In genomic region chr7:132318338-132319318, GRCh38 we compare ENCODE assay signal across 8 cellular contexts.
DNase-seq lines count a peak whose midpoint lies in the region; ATAC-seq, FAIRE-seq and TF ChIP-seq lines count a peak whose summit lies in the region.

No MANE protein-coding gene starts in this region.

- H3K27me3 Mint-ChIP-seq in MCF 10A (ENCODE audit: insufficient read depth, unreplicated experiment) = peaks cover 41% of the 10 kb centered on the region

- H3K36me3 Mint-ChIP-seq in MCF 10A (ENCODE audit: insufficient read depth, unreplicated experiment) = no peaks in the 10 kb centered on the region

- DNase-seq in A549 (ENCODE audit: low read depth in 1 of 2, low spot score in 1 of 2) (peak; percentile 85 to 93), NCI-H2196 treated with DMSO at 0.1 percent for 48 hours (lab: John Stamatoyannopoulos, UW; ENCODE audit: unreplicated experiment) (peak; percentile 65), MCF 10A (ENCODE audit: unreplicated experiment) (peak; percentile 79), iPS-NIHi11 (ENCODE audit: low spot score) (peak; percentile 100)
- peak; percentile 48 to 73 (median 70) for DNase-seq in stimulated activated CD4-positive, alpha-beta T cell treated with anti-CD3 and anti-CD28 coated beads, Interleukin-12 subunit alpha, Interleukin-12 subunit beta, amount 100 ng/mL, for 48 hours (ENCODE audit: low read depth in 2 of 3, low spot score in 1 of 3)

- no peak overlapping the region for H3K27ac ChIP-seq in A549
- peak overlapping the region; percentile 31; the same call in 1 of the 2 replicates for H3K27ac ChIP-seq in VCaP

- H3K4me1 Mint-ChIP-seq in MCF 10A (ENCODE audit: insufficient read depth, unreplicated experiment) = no peaks in the 10 kb centered on the region

- POLR2A ChIA-PET in A549 (lab: Yijun Ruan, JAX) = interaction anchor here (0.6 kb wide), 1 partner anchor 262 kb away, joined by 3 read pairs; no protein-coding TSS in a partner anchor
- POLR2A ChIA-PET in MCF 10A (lab: Yijun Ruan, JAX) = interaction anchor here (0.9 kb wide), 1 partner anchor 262 kb away, joined by 3 read pairs; no protein-coding TSS in a partner anchor

- no peak overlapping the region for H3K27ac Mint-ChIP-seq in MCF 10A (ENCODE audit: low read depth, unreplicated experiment)

- no peaks in the 10 kb centered on the region for H3K4me1 ChIP-seq in A549

- BruUV-seq in MCF 10A (replicated peaks; lab: Mats Ljungman, UMichigan) = no TSS peak

- CTCF ChIA-PET in A549 (lab: Yijun Ruan, JAX) = interaction anchor here (0.6 to 5.0 kb wide), 67 partner anchors 9 to 1825 kb away, joined by 3 to 35 read pairs (median 3); no protein-coding TSS in a partner anchor
- CTCF ChIA-PET in MCF 10A (lab: Yijun Ruan, JAX) = interaction anchor here (0.5 to 2.4 kb wide), 32 partner anchors 9 to 1855 kb away, joined by 3 to 27 read pairs (median 4); no protein-coding TSS in a partner anchor

- TF ChIP-seq CTCF in A549 (IDR thresholded peaks at IDR 0.05) (peak; percentile 88), VCaP (conservative IDR thresholded peaks at IDR 0.05) (peak; percentile 95), MCF 10A (IDR thresholded peaks at IDR 0.05; ENCODE audit: unreplicated experiment) (peak; percentile 87)

- no peak for TF ChIP-seq POLR2A in A549 (IDR thresholded peaks at IDR 0.05; ENCODE audit: low read length)

- no peak overlapping the region for H3K4me3 Mint-ChIP-seq in MCF 10A (ENCODE audit: unreplicated experiment)

- TF ChIP-seq RAD21 in A549 (conservative IDR thresholded peaks at IDR 0.05 in 1 of 2, IDR thresholded peaks at IDR 0.05 in 1 of 2) = peak; percentile 85 to 86

- WGBS in A549 (ENCODE audit: missing lambda C conversion rate) = 13% methylated on average over 21 of the region's 21 CpGs

- ATAC-seq in A549 = peak; percentile 88 to 99
- peak; percentile 81 for ATAC-seq in GM18519 (IDR thresholded peaks at IDR 0.05; ENCODE audit: low FRiP score, unreplicated experiment)
- ATAC-seq in HG03159 (IDR thresholded peaks at IDR 0.05; ENCODE audit: unreplicated experiment) = peak; percentile 89

- H3K4me2 ChIP-seq in A549 = peak overlapping the region; percentile 69

- H3K9me3 ChIP-seq in A549 = no peaks in the 10 kb centered on the region

- intact Hi-C loops in MCF 10A (cut with micrococcal nuclease) = loop anchor here (1.0 to 10.0 kb wide), 3 partner anchors 262 to 1699 kb away; no protein-coding TSS in a partner anchor

- peaks cover 12% of the 10 kb centered on the region for H3K9me3 Mint-ChIP-seq in MCF 10A (ENCODE audit: unreplicated experiment)

- no peak overlapping the region for H3K4me3 ChIP-seq in A549

- TF ChIP-seq EP300 in A549 (IDR thresholded peaks at IDR 0.05) = no peak

- peak; percentile 46 for FAIRE-seq in A549 (lab: Jason Lieb, UNC)

TF ChIP-seq in A549, 52 proteins besides CTCF, POLR2A, EP300 and RAD21:
- peak; percentile 90 for TF ChIP-seq SMC3 (IDR thresholded peaks at IDR 0.05)
- TF ChIP-seq PBX3 (IDR thresholded peaks at IDR 0.05) = no peak
TF ChIP-seq in A549: peak in this region for 1.
